8 cellular contexts compared by ENCODE assay signal in genomic region chr10:132516771-132517725, GRCh38. TPM values are rescaled to one million over a fixed set of nuclear protein-coding genes. Genes with fewer than 3 reads are reported as not detected.
DNase-seq lines count a peak whose midpoint lies in the region; ATAC-seq and TF ChIP-seq lines count a peak whose summit lies in the region.

No MANE protein-coding gene starts in this region.

- peaks cover 41% of the 10 kb centered on the region for H3K4me1 Mint-ChIP-seq in neural crest cell

- H3K27me3 ChIP-seq in HAP-1 (ENCODE audit: low read depth): no peaks in the 10 kb centered on the region

- peaks cover 20% of the 10 kb centered on the region for H3K4me1 ChIP-seq in HAP-1

- H3K9me3 Mint-ChIP-seq in neural crest cell: no peaks in the 10 kb centered on the region

- peak overlapping the region; percentile 71 for H3K27ac Mint-ChIP-seq in neural crest cell (ENCODE audit: unreplicated experiment)

- in situ Hi-C loops in HAP-1 (cut with MboI; ENCODE audit: low sequenced_read_pairs): no loop called here

- no peak for TF ChIP-seq CTCF in neural crest cell (conservative IDR thresholded peaks at IDR 0.05)

- H3K9me3 ChIP-seq in HAP-1: no peaks in the 10 kb centered on the region

- H3K4me3 ChIP-seq in HAP-1: peak overlapping the region; percentile 10; the same call in 1 of the 2 replicates

- H3K4me3 Mint-ChIP-seq in neural crest cell: peak overlapping the region; percentile 47

- H3K36me3 ChIP-seq in HAP-1 (replicated peaks): no peaks in the 10 kb centered on the region

- H3K27me3 Mint-ChIP-seq in neural crest cell (ENCODE audit: low read depth): peaks cover 27% of the 10 kb centered on the region

- ATAC-seq in GM19023 (IDR thresholded peaks at IDR 0.05; ENCODE audit: unreplicated experiment) (no peak), HG03457 (IDR thresholded peaks at IDR 0.05; ENCODE audit: unreplicated experiment) (no peak)

- peak; percentile 73 to 87 for DNase-seq in HAP-1 (ENCODE audit: low spot score in 2 of 2)
- peak; percentile 98 for DNase-seq in T1000 (lab: John Stamatoyannopoulos, UW)
- peak; percentile 90 for DNase-seq in foreskin melanocyte
- peak; percentile 64 for DNase-seq in neural crest cell (ENCODE audit: low read depth, low spot score)
- no peak for DNase-seq in DMS79 (lab: John Stamatoyannopoulos, UW)
- DNase-seq in NCI-H187 treated with DMSO at 0.1 percent for 48 hours (lab: John Stamatoyannopoulos, UW): no peak

- no peaks in the 10 kb centered on the region for H3K36me3 Mint-ChIP-seq in neural crest cell (ENCODE audit: low read depth)

RNA-seq across cellular contexts. Expression of gene INPP5A, which starts 20.5 kb away (rescaled TPM):
- 34.8 and 35.4 TPM in 2 replicates for total RNA-seq in neural crest cell

Comparison
In these comparisons a context has a peak if more than half of its experiments do, and no peak if none do; other contexts are left out.
1. DNase-seq: peak in HAP-1 (2 of 2), T1000 (single experiment), foreskin melanocyte (single experiment) and neural crest cell (single experiment); none in DMS79 (single experiment) and NCI-H187 treated with DMSO at 0.1 percent for 48 hours (single experiment).